Comparison of ENCODE assay signal across 20 cellular contexts in genomic region chr19:6724631-6725185, GRCh38. TPM values are rescaled to one million over a fixed set of nuclear protein-coding genes. Genes with fewer than 3 reads are reported as not detected.
A peak's percentile ranks its signal among the peaks of the same experiment; 100 is the strongest.
DNase-seq lines count a peak whose midpoint lies in the region; ATAC-seq and TF ChIP-seq lines count a peak whose summit lies in the region.
"Had no signal": no experiment of that assay in that cellular context is flagged by ENCODE, and none has a peak within 500 bp of the region (broad histone marks: within the 10 kb centered on the region; RNA-seq: fewer than 3 reads in every experiment).

No MANE protein-coding gene starts in this region.

- H3K9me3 Mint-ChIP-seq in nephron: no peaks in the 10 kb centered on the region
- H3K9me3 Mint-ChIP-seq: naive thymus-derived CD4-positive, alpha-beta T cell had no signal

- H3K27me3 ChIP-seq in right atrium auricular region (no peaks in the 10 kb centered on the region), aorta (ENCODE audit: control insufficient read depth in 1 of 2, insufficient read depth in 2 of 2, low read length in 1 of 2) (no peaks in the 10 kb centered on the region)
- H3K27me3 ChIP-seq: cardiac muscle cell had no signal

- ATAC-seq in left cardiac atrium (no peak), aorta (ENCODE audit: low FRiP score) (no peak), GM19452 (IDR thresholded peaks at IDR 0.05; ENCODE audit: unreplicated experiment) (no peak), GM21786 (IDR thresholded peaks at IDR 0.05; ENCODE audit: unreplicated experiment) (no peak)
- ATAC-seq: activated CD8-positive, alpha-beta memory T cell treated with anti-CD3 and anti-CD28 coated beads, Interleukin-2, amount 10 ng/mL, durations not matched to agents 7 days and 5 days; GM12878; heart left ventricle; naive thymus-derived CD4-positive, alpha-beta T cell had no signal

- TF ChIP-seq CTCF in right atrium auricular region (IDR thresholded peaks at IDR 0.05) (no peak), nephron (IDR thresholded peaks at IDR 0.05; ENCODE audit: unreplicated experiment in 3 of 3) (no peak)

- H3K4me1 ChIP-seq in right atrium auricular region (no peaks in the 10 kb centered on the region), aorta (ENCODE audit: control insufficient read depth in 1 of 2, insufficient read depth in 2 of 2, low read length in 2 of 2) (no peaks in the 10 kb centered on the region)

- peaks cover 11% of the 10 kb centered on the region for H3K4me1 Mint-ChIP-seq in nephron

- H3K27me3 Mint-ChIP-seq in nephron (ENCODE audit: low read depth): peaks cover 6% of the 10 kb centered on the region
- H3K27me3 Mint-ChIP-seq: activated CD8-positive, alpha-beta memory T cell treated with anti-CD3 and anti-CD28 coated beads, Interleukin-2, amount 10 ng/mL, durations not matched to agents 7 days and 5 days; naive thymus-derived CD4-positive, alpha-beta T cell had no signal

- 73% methylated on average over 11 of the region's 11 CpGs for WGBS in aorta, 2 donors

- H3K4me3 Mint-ChIP-seq in nephron: no peak overlapping the region
- H3K4me3 Mint-ChIP-seq: activated CD8-positive, alpha-beta memory T cell treated with anti-CD3 and anti-CD28 coated beads, Interleukin-2, amount 10 ng/mL, durations not matched to agents 7 days and 5 days; CD4-positive, CD25-positive, alpha-beta regulatory T cell; naive thymus-derived CD4-positive, alpha-beta T cell had no signal

- H3K9me3 ChIP-seq in right atrium auricular region (no peaks in the 10 kb centered on the region), aorta (ENCODE audit: control insufficient read depth, low read length) (no peaks in the 10 kb centered on the region)
- H3K9me3 ChIP-seq: thoracic aorta had no signal

- no peaks in the 10 kb centered on the region for H3K36me3 Mint-ChIP-seq in nephron (ENCODE audit: low read depth)
- H3K36me3 Mint-ChIP-seq: activated CD8-positive, alpha-beta memory T cell treated with anti-CD3 and anti-CD28 coated beads, Interleukin-2, amount 10 ng/mL, durations not matched to agents 7 days and 5 days; naive thymus-derived CD4-positive, alpha-beta T cell had no signal

- no peak overlapping the region for H3K27ac ChIP-seq in right atrium auricular region
- no peak overlapping the region for H3K27ac ChIP-seq in aorta (ENCODE audit: low read depth in 1 of 2, low read length in 2 of 2)
- H3K27ac ChIP-seq: cardiac muscle cell, thoracic aorta had no signal

- H3K4me3 ChIP-seq in right atrium auricular region (no peak overlapping the region), aorta (ENCODE audit: low read length in 2 of 2) (no peak overlapping the region)
- H3K4me3 ChIP-seq: cardiac muscle cell, GM12878, heart left ventricle, thoracic aorta had no signal

- H3K36me3 ChIP-seq in right atrium auricular region: no peaks in the 10 kb centered on the region
- no peaks in the 10 kb centered on the region for H3K36me3 ChIP-seq in aorta (ENCODE audit: control insufficient read depth in 1 of 2, insufficient read depth in 2 of 2, low read length in 1 of 2)
- H3K36me3 ChIP-seq: cardiac muscle cell, thoracic aorta had no signal

- DNase-seq in left cardiac atrium (peak; percentile 10), right atrium auricular region (ENCODE audit: low spot score) (no peak), aorta (peak; percentile 31 to 50)
- DNase-seq: activated CD8-positive, alpha-beta memory T cell treated with anti-CD3 and anti-CD28 coated beads, Interleukin-2, amount 10 ng/mL, durations not matched to agents 7 days and 5 days; activated effector memory CD4-positive, alpha-beta T cell treated with Interleukin-2 at 50 U/mL for 16 hours; CD4-positive, CD25-positive, alpha-beta regulatory T cell; effector CD4-positive, alpha-beta T cell; GF-D8; KBM-7; naive thymus-derived CD4-positive, alpha-beta T cell; NCI-H187 treated with DMSO at 0.1 percent for 48 hours; NCI-H446; RPMI8226 had no signal

- peak overlapping the region; percentile 82 to 95 (median 85) for H3K27ac Mint-ChIP-seq in nephron
- H3K27ac Mint-ChIP-seq: activated CD8-positive, alpha-beta memory T cell treated with anti-CD3 and anti-CD28 coated beads, Interleukin-2, amount 10 ng/mL, durations not matched to agents 7 days and 5 days had no signal

- intact Hi-C loops in left cardiac atrium (cut with DNase I): no loop called here
- intact Hi-C loops in aorta (cut with DNase I): no loop called here

RNA-seq across cellular contexts. Expression of gene C3, which starts 4.3 kb away (rescaled TPM):
- total RNA-seq in left cardiac atrium (1,000 to 10,000 TPM in 1 of 2 donors, 100 to 1,000 TPM in 1; 373 to 1,073 TPM), right atrium auricular region (1,000 to 10,000 TPM in 1 of 2 donors, 100 to 1,000 TPM in 1; 419 to 1,709 TPM), aorta (1,000 to 10,000 TPM; 1,027 to 3,196 TPM)
- polyA plus RNA-seq in aorta: 10 to 100 TPM in 1 of 2 donors, 1 to 10 TPM in 1; 9.1 to 17.8 TPM
- total RNA-seq: CD4-positive, CD25-positive, alpha-beta regulatory T cell had no signal
- polyA plus RNA-seq: CD4-positive, CD25-positive, alpha-beta regulatory T cell; naive thymus-derived CD4-positive, alpha-beta T cell had no signal

RNA-seq across cellular contexts. Expression of gene GPR108, which starts 12.7 kb away (rescaled TPM):
- total RNA-seq in left cardiac atrium (10 to 100 TPM; 25.7 to 35.4 TPM), right atrium auricular region (10 to 100 TPM; 40.3 to 41.3 TPM), aorta (10 to 100 TPM; 49.2 to 70.2 TPM)
- 100 to 1,000 TPM in 1 of 2 donors, 10 to 100 TPM in 1; 33.1 to 117 TPM for polyA plus RNA-seq in aorta

RNA-seq across cellular contexts. Expression of gene TRIP10, which starts 14.8 kb away (rescaled TPM):
- total RNA-seq in left cardiac atrium: 10 to 100 TPM; 67.5 to 74.0 TPM
- 10 to 100 TPM; 39.6 to 65.3 TPM for total RNA-seq in right atrium auricular region
- 100 to 1,000 TPM in 1 of 2 donors, 10 to 100 TPM in 1; 91.8 to 146 TPM for total RNA-seq in aorta
- 100 to 1,000 TPM in 1 of 2 donors, 10 to 100 TPM in 1; 68.6 to 261 TPM for polyA plus RNA-seq in aorta

RNA-seq across cellular contexts. Expression of gene SH2D3A, which starts 42.5 kb away (rescaled TPM):
- under 1 TPM; 0.47 to 0.65 TPM for total RNA-seq in left cardiac atrium
- total RNA-seq in right atrium auricular region: not detected
- 1 to 10 TPM in 1 of 2 donors, under 1 TPM in 1; 0.68 to 1.0 TPM for total RNA-seq in aorta
- 1 to 10 TPM in 1 of 2 donors, under 1 TPM in 1; 0.26 to 4.1 TPM for polyA plus RNA-seq in aorta

RNA-seq across cellular contexts. Expression of gene VAV1, which starts 47.8 kb away (rescaled TPM):
- total RNA-seq in left cardiac atrium (1 to 10 TPM; 3.9 to 7.4 TPM), right atrium auricular region (1 to 10 TPM in 1 of 2 donors, under 1 TPM in 1; 0.52 to 1.4 TPM), aorta (10 to 100 TPM in 1 of 2 donors, 1 to 10 TPM in 1; 8.2 to 20.1 TPM)
- polyA plus RNA-seq in aorta: 1 to 10 TPM; 1.9 to 9.9 TPM
- total RNA-seq: cardiac muscle cell had no signal
- polyA plus RNA-seq: cardiac muscle cell had no signal
